1 cellular context compared by ENCODE assay signal in the genomic region with DNA sequence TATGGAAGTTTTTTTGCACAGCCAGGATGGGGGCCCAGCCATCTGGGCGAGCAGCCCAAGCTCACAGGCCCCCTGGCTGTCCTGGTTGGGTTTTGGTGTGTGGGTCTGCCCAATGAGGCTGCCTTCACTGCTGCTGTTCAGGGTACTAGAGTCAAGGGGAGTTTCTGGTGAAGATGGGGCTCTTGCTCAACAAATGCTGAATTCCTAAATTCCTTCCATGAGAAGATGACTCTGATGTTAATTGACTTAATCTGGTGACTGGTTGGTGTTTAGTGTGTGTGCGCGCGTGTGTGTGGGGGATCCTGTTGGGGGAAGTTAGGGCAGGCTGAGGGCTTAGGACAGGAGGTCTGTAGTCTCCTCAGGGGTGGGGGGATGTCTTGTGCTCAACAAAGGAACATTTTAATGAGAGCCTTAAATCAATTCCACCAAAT.
TF ChIP-seq lines count a peak whose summit lies in the region.

No MANE protein-coding gene starts in this region.

TF ChIP-seq in WTC11, 78 proteins besides CTCF, POLR2A, EP300 and RAD21 (continued from another document):
- no peak for TF ChIP-seq ZBTB43 (CRISPR knock-in tag; IDR thresholded peaks at IDR 0.05)
- TF ChIP-seq TEAD4 (CRISPR knock-in tag; IDR thresholded peaks at IDR 0.05): no peak
- TF ChIP-seq TEAD1 (CRISPR knock-in tag; IDR thresholded peaks at IDR 0.05): no peak
